16 cellular contexts compared by ENCODE assay signal in the genomic region with DNA sequence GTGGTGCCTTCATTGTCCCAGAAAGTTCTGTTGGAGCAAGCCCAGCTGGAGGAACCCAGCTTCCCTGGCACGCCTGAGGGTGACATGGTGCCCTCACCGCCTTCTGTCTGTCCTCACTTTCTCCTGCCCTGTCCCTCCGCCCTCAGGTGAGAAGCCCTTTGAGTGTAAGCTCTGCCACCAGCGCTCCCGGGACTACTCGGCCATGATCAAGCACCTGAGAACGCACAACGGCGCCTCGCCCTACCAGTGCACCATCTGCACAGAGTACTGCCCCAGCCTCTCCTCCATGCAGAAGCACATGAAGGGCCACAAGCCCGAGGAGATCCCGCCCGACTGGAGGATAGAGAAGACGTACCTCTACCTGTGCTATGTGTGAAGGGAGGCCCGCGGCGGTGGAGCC. TPM values are rescaled to one million over a fixed set of nuclear protein-coding genes. Genes with fewer than 3 reads are reported as not detected.
"Had no signal": no experiment of that assay in that cellular context is flagged by ENCODE, and none has a peak within 500 bp of the region (broad histone marks: within the 10 kb centered on the region; RNA-seq: fewer than 3 reads in every experiment).

No MANE protein-coding gene starts in this region.

- H3K36me3 Mint-ChIP-seq: activated CD4-positive, alpha-beta memory T cell treated with anti-CD3 and anti-CD28 coated beads for 36 hours; activated naive CD8-positive, alpha-beta T cell had no signal

- H3K9me3 Mint-ChIP-seq: activated B cell treated with CpG ODN at 0.5 μM for 24 hours; activated CD4-positive, alpha-beta memory T cell treated with anti-CD3 and anti-CD28 coated beads for 36 hours; activated T-helper 1 cell treated with anti-CD3 and anti-CD28 coated beads, Interleukin-12 subunit alpha, Interleukin-12 subunit beta, Interleukin-2, Interleukin-4 antibody, amounts not matched to agents 30 ng/mL and 10 ng/mL and 1 ng/mL, durations not matched to agents 14 hours and 24 hours and 36 hours; stimulated activated naive CD8-positive, alpha-beta T cell treated with anti-CD3 and anti-CD28 coated beads, Interleukin-15, Interleukin-2, amounts not matched to agents 100 ng/mL and 50 ng/mL, for 24 hours; type B pancreatic cell had no signal

- H3K27ac ChIP-seq: skin epidermis had no signal

- H3K4me3 ChIP-seq: coronary artery, skin epidermis had no signal

- DNase-seq: activated B cell treated with CpG ODN at 0.5 μM for 24 hours; activated CD4-positive, alpha-beta memory T cell treated with anti-CD3 and anti-CD28 coated beads for 36 hours; activated CD4-positive, alpha-beta T cell treated with anti-CD3 and anti-CD28 coated beads for 4 hours; activated gamma-delta T cell treated with Interleukin-2 at 50 U/mL for 16 hours; activated T-cell treated with anti-CD3 and anti-CD28 coated beads for 4 hours; anterior cingulate cortex; foreskin melanocyte; head of caudate nucleus; mammary epithelial cell had no signal

- H3K27me3 Mint-ChIP-seq: activated CD4-positive, alpha-beta memory T cell treated with anti-CD3 and anti-CD28 coated beads for 36 hours; activated naive CD8-positive, alpha-beta T cell; stimulated activated naive CD8-positive, alpha-beta T cell treated with anti-CD3 and anti-CD28 coated beads, Interleukin-15, Interleukin-2, amounts not matched to agents 100 ng/mL and 50 ng/mL, for 24 hours had no signal

- H3K27ac Mint-ChIP-seq: activated B cell treated with CpG ODN at 0.5 μM for 24 hours; activated CD4-positive, alpha-beta memory T cell treated with anti-CD3 and anti-CD28 coated beads for 36 hours; activated naive CD8-positive, alpha-beta T cell; activated T-helper 1 cell treated with anti-CD3 and anti-CD28 coated beads, Interleukin-12 subunit alpha, Interleukin-12 subunit beta, Interleukin-2, Interleukin-4 antibody, amounts not matched to agents 30 ng/mL and 10 ng/mL and 1 ng/mL, durations not matched to agents 14 hours and 24 hours and 36 hours; stimulated activated naive CD8-positive, alpha-beta T cell treated with anti-CD3 and anti-CD28 coated beads, Interleukin-15, Interleukin-2, amounts not matched to agents 100 ng/mL and 50 ng/mL, for 24 hours; type B pancreatic cell had no signal

- H3K4me3 Mint-ChIP-seq: activated B cell treated with CpG ODN at 0.5 μM for 24 hours; activated CD4-positive, alpha-beta memory T cell treated with anti-CD3 and anti-CD28 coated beads for 36 hours; activated naive CD8-positive, alpha-beta T cell; activated T-helper 1 cell treated with anti-CD3 and anti-CD28 coated beads, Interleukin-12 subunit alpha, Interleukin-12 subunit beta, Interleukin-2, Interleukin-4 antibody, amounts not matched to agents 30 ng/mL and 10 ng/mL and 1 ng/mL, durations not matched to agents 14 hours and 24 hours and 36 hours; stimulated activated naive CD8-positive, alpha-beta T cell treated with anti-CD3 and anti-CD28 coated beads, Interleukin-15, Interleukin-2, amounts not matched to agents 100 ng/mL and 50 ng/mL, for 24 hours; type B pancreatic cell had no signal

RNA-seq across cellular contexts. Expression of gene NNMT, which starts 46.0 kb away (rescaled TPM):
- total RNA-seq: activated B cell treated with CpG ODN at 0.5 μM for 24 hours; activated CD4-positive, alpha-beta memory T cell treated with anti-CD3 and anti-CD28 coated beads for 36 hours; activated T-helper 1 cell treated with anti-CD3 and anti-CD28 coated beads, Interleukin-12 subunit alpha, Interleukin-12 subunit beta, Interleukin-2, Interleukin-4 antibody, amounts not matched to agents 30 ng/mL and 10 ng/mL and 1 ng/mL, durations not matched to agents 14 hours and 24 hours and 36 hours; temporal lobe had no signal
